9 cellular contexts compared by ENCODE assay signal in genomic region chr10:133528845-133529575, GRCh38. TPM values are rescaled to one million over a fixed set of nuclear protein-coding genes. Genes with fewer than 3 reads are reported as not detected.
DNase-seq lines count a peak whose midpoint lies in the region; ATAC-seq and TF ChIP-seq lines count a peak whose summit lies in the region.
"Had no signal": no experiment of that assay in that cellular context is flagged by ENCODE, and none has a peak within 500 bp of the region (broad histone marks: within the 10 kb centered on the region; RNA-seq: fewer than 3 reads in every experiment).

No MANE protein-coding gene starts in this region.

- H3K36me3 ChIP-seq in BJ (ENCODE audit: control insufficient read depth, insufficient read depth, low read length) (no peaks in the 10 kb centered on the region), adipocyte (ENCODE audit: control insufficient read depth, insufficient read depth, low read length, severe bottlenecking) (no peaks in the 10 kb centered on the region), right lobe of liver (peaks cover 0 to 64% (median 24%) of the 10 kb centered on the region in 4 donors)

- no peaks in the 10 kb centered on the region; the same call in 1 of the 2 replicates for H3K36me3 Mint-ChIP-seq in HFFc6 (ENCODE audit: low read depth)

- H3K9me3 ChIP-seq in adipocyte (ENCODE audit: control insufficient read depth, low read length) (no peaks in the 10 kb centered on the region), right lobe of liver (no peaks in the 10 kb centered on the region)

- no peak overlapping the region for H3K27ac Mint-ChIP-seq in HFFc6

- no peaks in the 10 kb centered on the region for H3K9me3 Mint-ChIP-seq in HFFc6

- H3K27me3 Mint-ChIP-seq in HFFc6 (ENCODE audit: insufficient read depth) = peaks cover 56% of the 10 kb centered on the region

- CTCF ChIA-PET in BJ (lab: Yijun Ruan, JAX) = interaction anchor here (1.2 to 2.2 kb wide), 2 partner anchors 8 to 199 kb away, joined by 4 read pairs; no protein-coding TSS in a partner anchor

- H3K4me1 ChIP-seq in adipocyte (ENCODE audit: control insufficient read depth, insufficient read depth, low read length) (peaks cover 11% of the 10 kb centered on the region), right lobe of liver (peaks cover 0 to 9% (median 2%) of the 10 kb centered on the region in 4 donors)

- 3% methylated on average over 17 of the region's 37 CpGs for WGBS in right lobe of liver (ENCODE audit: insufficient coverage, low coverage, low lambda C conversion rate, missing lambda C conversion rate)

- intact Hi-C loops in right lobe of liver (cut with DNase I) = no loop called here

- H3K9ac ChIP-seq in adipocyte (ENCODE audit: low read length) = no peak overlapping the region

- POLR2A ChIA-PET in BJ (lab: Charles Lee) = no interaction called here

- DNase-seq in BJ (ENCODE audit: low read depth) (no peak), HFFc6 (no peak), adipocyte (ENCODE audit: low read depth) (peak; percentile 16), right lobe of liver (peak in 1 of 3 donors; percentile 66), activated gamma-delta T cell (lab: John Stamatoyannopoulos, UW) (no peak), NCI-H1930 (lab: John Stamatoyannopoulos, UW) (no peak)
- no peak for DNase-seq in activated CD8-positive, alpha-beta memory T cell treated with anti-CD3 and anti-CD28 coated beads for 24 hours

- H3K27me3 ChIP-seq in BJ (ENCODE audit: control insufficient read depth, insufficient read depth, low read length) (peaks cover 9% of the 10 kb centered on the region), adipocyte (replicated peaks; ENCODE audit: control insufficient read depth, insufficient read depth, low read length) (peaks cover 22% of the 10 kb centered on the region), right lobe of liver (no peaks in the 10 kb centered on the region)

- H3K4me1 Mint-ChIP-seq in HFFc6 (ENCODE audit: low read depth) = peaks cover 6% of the 10 kb centered on the region; the same call in 1 of the 2 replicates

- TF ChIP-seq POLR2A in right lobe of liver (IDR thresholded peaks at IDR 0.05) = no peak

- TF ChIP-seq CTCF in BJ (IDR thresholded peaks at IDR 0.05; ENCODE audit: insufficient read depth, low read depth, low read length) (no peak), HFFc6 (IDR thresholded peaks at IDR 0.05) (no peak), right lobe of liver (IDR thresholded peaks at IDR 0.05) (no peak)

- peak overlapping the region in 2 of 3 donors; percentile 71 to 86 for H3K27ac ChIP-seq in right lobe of liver

- peak overlapping the region; percentile 3; the same call in 1 of the 2 replicates for H3K4me3 ChIP-seq in BJ (ENCODE audit: low read depth, low read length)
- H3K4me3 ChIP-seq in adipocyte (ENCODE audit: low read length) = peak overlapping the region; percentile 76
- H3K4me3 ChIP-seq in right lobe of liver = peak overlapping the region; percentile 23 to 85 (median 83)
- H3K4me3 ChIP-seq: lung had no signal

- ATAC-seq in right lobe of liver = peak; percentile 1 to 21 (median 8)
- no peak for ATAC-seq in GM18502 (IDR thresholded peaks at IDR 0.05; ENCODE audit: poor library complexity, unreplicated experiment)

- peak overlapping the region; percentile 45 for H3K4me3 Mint-ChIP-seq in HFFc6

RNA-seq across cellular contexts. Expression of gene CYP2E1, which starts 1.8 kb away (rescaled TPM):
- 1.3 and 1.9 TPM in 2 replicates for polyA plus RNA-seq in BJ (2011; rRNA removed)
- 0.36 and 0.38 TPM in 2 replicates for polyA minus RNA-seq in BJ (2011; rRNA and poly(A)+ RNA removed)
- 1 to 10 TPM in 2 of 6 experiments, under 1 TPM in 4; 0.45 to 1.3 (median 0.83) TPM for total RNA-seq in HFFc6 (2021; fragmentation: NEBNext Ultra II Directional; extraction: Animal tissue kit (Norgen Biotek cat#: 25700))
- 1,000 to 10,000 TPM; 1,651 to 5,193 (median 3,912) TPM for total RNA-seq in right lobe of liver

RNA-seq across cellular contexts. Expression of gene SYCE1, which starts 36.4 kb away (rescaled TPM):
- polyA plus RNA-seq in BJ (2011; rRNA removed) = 0.78 and 0.94 TPM in 2 replicates
- polyA minus RNA-seq in BJ (2011; rRNA and poly(A)+ RNA removed) = 0.47 TPM in 1 of 2 replicates, not detected in the other
- not detected for total RNA-seq in HFFc6 (2021; fragmentation: NEBNext Ultra II Directional; extraction: Animal tissue kit (Norgen Biotek cat#: 25700))
- 1 to 10 TPM in 4 of 6 experiments, under 1 TPM in 1, not detected in 1; 0.37 to 4.1 (median 2.2) TPM for total RNA-seq in right lobe of liver

Comparison
In these comparisons a context has a peak if more than half of its experiments do, and no peak if none do; other contexts are left out.
1. H3K4me3 ChIP-seq: peak in every context shown above with its lines; median percentile 83 in right lobe of liver; 76 in adipocyte; 3 in BJ.
2. RNA of gene CYP2E1, which starts 1.8 kb away (total RNA-seq): 1,651 to 5,193 TPM in right lobe of liver; 0.45 to 1.3 TPM in HFFc6; every median in the first group is over 100 times any median in the second.